ENCODE assay signal across 16 cellular contexts in genomic region chr17:72448019-72448418, GRCh38.
DNase-seq lines count a peak whose midpoint lies in the region; ATAC-seq, FAIRE-seq and TF ChIP-seq lines count a peak whose summit lies in the region.
"Had no signal": no experiment of that assay in that cellular context is flagged by ENCODE, and none has a peak within 500 bp of the region (broad histone marks: within the 10 kb centered on the region; RNA-seq: fewer than 3 reads in every experiment).

No MANE protein-coding gene starts in this region.

- H2AFZ ChIP-seq in PC-9, result no peak overlapping the region
- no peak overlapping the region for H2AFZ ChIP-seq in hepatocyte
- H2AFZ ChIP-seq: GM23338 had no signal

- FAIRE-seq in small intestine (lab: Jason Lieb, UNC), result no peak
- FAIRE-seq: GM12891 had no signal

- no peaks in the 10 kb centered on the region; the same call in 1 of the 2 replicates for H3F3A ChIP-seq in PC-9 (ENCODE audit: insufficient read depth, low read depth)

- H3K27ac ChIP-seq in PC-9 (peak overlapping the region; percentile 7; the same call in 1 of the 2 replicates), hepatocyte (peak overlapping the region; percentile 99), small intestine (ENCODE audit: low read depth in 1 of 2, low read length in 1 of 2) (no peak overlapping the region)
- H3K27ac ChIP-seq: 22Rv1, BLaER1 had no signal

- H3K36me3 ChIP-seq in PC-9 (ENCODE audit: low read depth) (no peaks in the 10 kb centered on the region), hepatocyte (replicated peaks; ENCODE audit: insufficient read depth, low read depth) (no peaks in the 10 kb centered on the region), small intestine (ENCODE audit: control insufficient read depth in 2 of 2, insufficient read depth in 2 of 2, low read length in 2 of 2) (no peaks in the 10 kb centered on the region)
- H3K36me3 ChIP-seq: BLaER1 had no signal

- POLR2A ChIA-PET in PC-9 (lab: Charles Lee; ENCODE audit: unreplicated experiment), result no interaction called here

- no peak for ATAC-seq in HG03439 (IDR thresholded peaks at IDR 0.05; ENCODE audit: unreplicated experiment)
- ATAC-seq: GM23338 had no signal

- peak; percentile 27 for DNase-seq in NCI-H510A treated with DMSO at 0.1 percent for 48 hours (lab: John Stamatoyannopoulos, UW)
- DNase-seq in NCI-H510A (lab: John Stamatoyannopoulos, UW), result no peak
- no peak for DNase-seq in PC-9
- DNase-seq in hepatocyte (ENCODE audit: low spot score), result no peak
- no peak for DNase-seq in small intestine
- DNase-seq in stimulated activated CD4-positive, alpha-beta T cell treated with anti-CD3 and anti-CD28 coated beads, Interleukin-2, amount 100 ng/mL, for 48 hours, result no peak
- DNase-seq: AML-193; Caco-2; CD8-positive, alpha-beta memory T cell; H7; IMR-90 had no signal

- H3K4me1 ChIP-seq in PC-9 (replicated peaks; ENCODE audit: insufficient read depth), result peaks cover 24% of the 10 kb centered on the region
- peaks cover 40% of the 10 kb centered on the region for H3K4me1 ChIP-seq in hepatocyte (ENCODE audit: insufficient read depth)
- peaks cover 8 to 9% of the 10 kb centered on the region in 2 donors for H3K4me1 ChIP-seq in small intestine (ENCODE audit: control insufficient read depth in 2 of 2, insufficient read depth in 1 of 2, low read depth in 1 of 2, low read length in 1 of 2)
- H3K4me1 ChIP-seq: BLaER1 had no signal

- WGBS in hepatocyte (ENCODE audit: low lambda C conversion rate, missing lambda C conversion rate), result 63% methylated on average over 2 of the region's 2 CpGs
- WGBS in small intestine, 3 donors, result 76 to 86% (median 80%) methylated on average over 2 of the region's 2 CpGs

- H3K9me3 ChIP-seq in PC-9 (ENCODE audit: insufficient read depth, low read depth) (no peaks in the 10 kb centered on the region; the same call in 1 of the 2 replicates), hepatocyte (ENCODE audit: low read depth) (no peaks in the 10 kb centered on the region), small intestine (ENCODE audit: control insufficient read depth, low read depth) (no peaks in the 10 kb centered on the region)
- H3K9me3 ChIP-seq: BLaER1, Caco-2 had no signal

- no peaks in the 10 kb centered on the region for H3K9me2 ChIP-seq in PC-9 (ENCODE audit: insufficient read depth)
- H3K9me2 ChIP-seq in hepatocyte (replicated peaks; ENCODE audit: insufficient read depth), result no peaks in the 10 kb centered on the region

- H4K20me1 ChIP-seq in PC-9 (ENCODE audit: insufficient read depth) (no peaks in the 10 kb centered on the region), hepatocyte (ENCODE audit: insufficient read depth, poor library complexity, severe bottlenecking) (no peaks in the 10 kb centered on the region)
- H4K20me1 ChIP-seq: BLaER1 had no signal

- no peak overlapping the region for H3K4me3 ChIP-seq in PC-9
- H3K4me3 ChIP-seq in hepatocyte, result no peak overlapping the region
- no peak overlapping the region for H3K4me3 ChIP-seq in small intestine (ENCODE audit: low read depth in 1 of 2, low read length in 2 of 2)
- H3K4me3 ChIP-seq: BLaER1, GM23338 had no signal

- H3K4me2 ChIP-seq in PC-9, result peak overlapping the region; percentile 5; the same call in 1 of the 2 replicates
- H3K4me2 ChIP-seq in hepatocyte, result no peak overlapping the region
- H3K4me2 ChIP-seq: BLaER1, GM23338 had no signal

- intact Hi-C loops in PC-9 (cut with micrococcal nuclease; ENCODE audit: unreplicated experiment), result no loop called here

- CTCF ChIA-PET in PC-9 (lab: Charles Lee), result no interaction called here

- H3K79me2 ChIP-seq in PC-9 (ENCODE audit: low read depth) (peaks cover 98% of the 10 kb centered on the region), hepatocyte (peaks cover 69% of the 10 kb centered on the region)

- TF ChIP-seq CTCF in PC-9 (conservative IDR thresholded peaks at IDR 0.05) (no peak), hepatocyte (IDR thresholded peaks at IDR 0.05; ENCODE audit: poor library complexity) (no peak)

- H3K27me3 ChIP-seq in PC-9 (ENCODE audit: insufficient read depth, low read depth) (no peaks in the 10 kb centered on the region), hepatocyte (no peaks in the 10 kb centered on the region), small intestine (ENCODE audit: control insufficient read depth in 2 of 2, insufficient read depth in 2 of 2, low read length in 2 of 2) (no peaks in the 10 kb centered on the region)
- H3K27me3 ChIP-seq: BLaER1 had no signal

- no TSS peak for BruUV-seq in PC-9 (replicated peaks; lab: Mats Ljungman, UMichigan)

Comparison
In these comparisons a context has a peak if more than half of its experiments do, and no peak if none do; other contexts are left out.
1. H3K27ac ChIP-seq: peak in PC-9 (single experiment) and hepatocyte (single experiment); none in small intestine (0 of 2).